8 cellular contexts compared by ENCODE assay signal in genomic region chr2:178480227-178481181, GRCh38. TPM values are rescaled to one million over a fixed set of nuclear protein-coding genes. Genes with fewer than 3 reads are reported as not detected.
DNase-seq lines count a peak whose midpoint lies in the region; ATAC-seq, FAIRE-seq and TF ChIP-seq lines count a peak whose summit lies in the region.

PLEKHA3 (plus strand) TSS chr2:178480457; CDS start chr2:178480870, 413 bp downstream.

- H3K4me3 ChIP-seq in AG04450 (ENCODE audit: low read depth, low read length): peak within 1 kb of the TSS; percentile 83
- H3K4me3 ChIP-seq in bronchial epithelial cell (ENCODE audit: low read depth, low read length): peak within 1 kb of the TSS; percentile 70

- H3K36me3 ChIP-seq in bronchial epithelial cell (ENCODE audit: control insufficient read depth, insufficient read depth, low read length): no peaks in the 10 kb centered on the region

- TF ChIP-seq CTCF in AG04450 (IDR thresholded peaks at IDR 0.05; ENCODE audit: low read depth, low read length) (no peak), WTC11 (IDR thresholded peaks at IDR 0.05) (no peak), bronchial epithelial cell (IDR thresholded peaks at IDR 0.05; ENCODE audit: insufficient read depth, low read length, severe bottlenecking) (no peak)

- H3K27ac ChIP-seq in AG04450 (ENCODE audit: low read depth, low read length): peak within 1 kb of the TSS; percentile 76

- H3K36me3 Mint-ChIP-seq in WTC11 (no peaks in the 10 kb centered on the region), immature natural killer cell (no peaks in the 10 kb centered on the region)

- H3K9me3 Mint-ChIP-seq in WTC11: no peaks in the 10 kb centered on the region
- no peaks in the 10 kb centered on the region for H3K9me3 Mint-ChIP-seq in immature natural killer cell

- no peak for FAIRE-seq in bronchial epithelial cell (lab: Jason Lieb, UNC)

- POLR2A ChIA-PET in AG04450 (lab: Yijun Ruan, JAX) (interaction anchor here (1.1 to 1.5 kb wide), 2 partner anchors 29 to 35 kb away, joined by 3 to 13 read pairs; partner anchors contain the start of genes PJVK and PRKRA), WTC11 (lab: Charles Lee) (interaction anchor here (0.5 to 1.1 kb wide), 4 partner anchors 25 to 43 kb away, joined by 3 to 6 read pairs (median 4); partner anchors contain the start of genes PJVK and PRKRA)

- peaks cover 28% of the 10 kb centered on the region for H3K4me1 Mint-ChIP-seq in WTC11
- H3K4me1 Mint-ChIP-seq in immature natural killer cell: peaks cover 47 to 50% of the 10 kb centered on the region in 2 donors

- H3K27me3 Mint-ChIP-seq in WTC11 (ENCODE audit: low read depth): no peaks in the 10 kb centered on the region; the same call in 1 of the 2 replicates
- peaks cover 8 to 18% (median 10%) of the 10 kb centered on the region in 3 donors for H3K27me3 Mint-ChIP-seq in immature natural killer cell (ENCODE audit: low read depth in 3 of 3)

- no peaks in the 10 kb centered on the region for H3K27me3 ChIP-seq in AG04450 (ENCODE audit: control insufficient read depth, insufficient read depth, low read length)
- no peaks in the 10 kb centered on the region for H3K27me3 ChIP-seq in bronchial epithelial cell (ENCODE audit: control insufficient read depth, insufficient read depth, low read length)

- peak; percentile 44 for ATAC-seq in GM18873 (IDR thresholded peaks at IDR 0.05; ENCODE audit: low FRiP score, unreplicated experiment)
- ATAC-seq in HG03135 (IDR thresholded peaks at IDR 0.05; ENCODE audit: unreplicated experiment): peak; percentile 57
- ATAC-seq in WTC11: peak; percentile 82

- H3K9me3 ChIP-seq in AG04450 (ENCODE audit: control insufficient read depth, insufficient read depth, low read length): no peaks in the 10 kb centered on the region

- CTCF ChIA-PET in AG04450 (lab: Charles Lee): interaction anchor here (0.6 to 1.2 kb wide), 6 partner anchors 12 to 368 kb away, joined by 3 to 7 read pairs (median 3); partner anchors contain the start of gene RBM45
- CTCF ChIA-PET in WTC11 (lab: Charles Lee): interaction anchor here (2.0 to 2.1 kb wide), 2 partner anchors 30 to 42 kb away, joined by 11 to 14 read pairs; partner anchors contain the start of genes PJVK and PRKRA

- DNase-seq in AG04450 (ENCODE audit: low read depth, low spot score) (peak; percentile 91), NCI-H2227 (lab: John Stamatoyannopoulos, UW; ENCODE audit: unreplicated experiment) (peak; percentile 97), WTC11 (ENCODE audit: low spot score) (peak; percentile 88), bronchial epithelial cell (ENCODE audit: low read depth) (peak; percentile 81), immature natural killer cell (peak; percentile 83 to 86 (median 86)), smooth muscle cell of the brain vasculature (ENCODE audit: low read depth, low spot score) (peak; percentile 90)

- H3K27ac Mint-ChIP-seq in WTC11: peak within 1 kb of the TSS; percentile 99
- H3K27ac Mint-ChIP-seq in immature natural killer cell: peak within 1 kb of the TSS; percentile 97 to 99 (median 99)

- H3K4me3 Mint-ChIP-seq in WTC11 (peak within 1 kb of the TSS; percentile 94), immature natural killer cell (peak within 1 kb of the TSS; percentile 95 to 99 (median 97))

TF ChIP-seq in WTC11, 78 proteins besides CTCF, POLR2A, EP300 and RAD21 (continues in another document):
- TF ChIP-seq, protein P1, sequence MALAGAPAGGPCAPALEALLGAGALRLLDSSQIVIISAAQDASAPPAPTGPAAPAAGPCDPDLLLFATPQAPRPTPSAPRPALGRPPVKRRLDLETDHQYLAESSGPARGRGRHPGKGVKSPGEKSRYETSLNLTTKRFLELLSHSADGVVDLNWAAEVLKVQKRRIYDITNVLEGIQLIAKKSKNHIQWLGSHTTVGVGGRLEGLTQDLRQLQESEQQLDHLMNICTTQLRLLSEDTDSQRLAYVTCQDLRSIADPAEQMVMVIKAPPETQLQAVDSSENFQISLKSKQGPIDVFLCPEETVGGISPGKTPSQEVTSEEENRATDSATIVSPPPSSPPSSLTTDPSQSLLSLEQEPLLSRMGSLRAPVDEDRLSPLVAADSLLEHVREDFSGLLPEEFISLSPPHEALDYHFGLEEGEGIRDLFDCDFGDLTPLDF (CRISPR knock-in tag; IDR thresholded peaks at IDR 0.05): no peak
- TF ChIP-seq JAZF1 (CRISPR knock-in tag; IDR thresholded peaks at IDR 0.05): no peak
- no peak for TF ChIP-seq SOX15 (CRISPR knock-in tag; IDR thresholded peaks at IDR 0.05)
- no peak for TF ChIP-seq ZNF671 (CRISPR knock-in tag; IDR thresholded peaks at IDR 0.05)
- TF ChIP-seq, protein P2, sequence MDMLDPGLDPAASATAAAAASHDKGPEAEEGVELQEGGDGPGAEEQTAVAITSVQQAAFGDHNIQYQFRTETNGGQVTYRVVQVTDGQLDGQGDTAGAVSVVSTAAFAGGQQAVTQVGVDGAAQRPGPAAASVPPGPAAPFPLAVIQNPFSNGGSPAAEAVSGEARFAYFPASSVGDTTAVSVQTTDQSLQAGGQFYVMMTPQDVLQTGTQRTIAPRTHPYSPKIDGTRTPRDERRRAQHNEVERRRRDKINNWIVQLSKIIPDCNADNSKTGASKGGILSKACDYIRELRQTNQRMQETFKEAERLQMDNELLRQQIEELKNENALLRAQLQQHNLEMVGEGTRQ (CRISPR knock-in tag; IDR thresholded peaks at IDR 0.05): no peak
- TF ChIP-seq, protein P3, sequence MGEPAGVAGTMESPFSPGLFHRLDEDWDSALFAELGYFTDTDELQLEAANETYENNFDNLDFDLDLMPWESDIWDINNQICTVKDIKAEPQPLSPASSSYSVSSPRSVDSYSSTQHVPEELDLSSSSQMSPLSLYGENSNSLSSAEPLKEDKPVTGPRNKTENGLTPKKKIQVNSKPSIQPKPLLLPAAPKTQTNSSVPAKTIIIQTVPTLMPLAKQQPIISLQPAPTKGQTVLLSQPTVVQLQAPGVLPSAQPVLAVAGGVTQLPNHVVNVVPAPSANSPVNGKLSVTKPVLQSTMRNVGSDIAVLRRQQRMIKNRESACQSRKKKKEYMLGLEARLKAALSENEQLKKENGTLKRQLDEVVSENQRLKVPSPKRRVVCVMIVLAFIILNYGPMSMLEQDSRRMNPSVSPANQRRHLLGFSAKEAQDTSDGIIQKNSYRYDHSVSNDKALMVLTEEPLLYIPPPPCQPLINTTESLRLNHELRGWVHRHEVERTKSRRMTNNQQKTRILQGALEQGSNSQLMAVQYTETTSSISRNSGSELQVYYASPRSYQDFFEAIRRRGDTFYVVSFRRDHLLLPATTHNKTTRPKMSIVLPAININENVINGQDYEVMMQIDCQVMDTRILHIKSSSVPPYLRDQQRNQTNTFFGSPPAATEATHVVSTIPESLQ (CRISPR knock-in tag; IDR thresholded peaks at IDR 0.05): no peak
- TF ChIP-seq CREM (CRISPR knock-in tag; IDR thresholded peaks at IDR 0.05): peak; percentile 75; the same call in 1 of the 2 replicates
- TF ChIP-seq TEAD4 (CRISPR knock-in tag; IDR thresholded peaks at IDR 0.05): no peak
- TF ChIP-seq, protein P4, sequence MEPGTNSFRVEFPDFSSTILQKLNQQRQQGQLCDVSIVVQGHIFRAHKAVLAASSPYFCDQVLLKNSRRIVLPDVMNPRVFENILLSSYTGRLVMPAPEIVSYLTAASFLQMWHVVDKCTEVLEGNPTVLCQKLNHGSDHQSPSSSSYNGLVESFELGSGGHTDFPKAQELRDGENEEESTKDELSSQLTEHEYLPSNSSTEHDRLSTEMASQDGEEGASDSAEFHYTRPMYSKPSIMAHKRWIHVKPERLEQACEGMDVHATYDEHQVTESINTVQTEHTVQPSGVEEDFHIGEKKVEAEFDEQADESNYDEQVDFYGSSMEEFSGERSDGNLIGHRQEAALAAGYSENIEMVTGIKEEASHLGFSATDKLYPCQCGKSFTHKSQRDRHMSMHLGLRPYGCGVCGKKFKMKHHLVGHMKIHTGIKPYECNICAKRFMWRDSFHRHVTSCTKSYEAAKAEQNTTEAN (CRISPR knock-in tag; IDR thresholded peaks at IDR 0.05): no peak
- no peak for TF ChIP-seq ZNF263 (CRISPR knock-in tag; IDR thresholded peaks at IDR 0.05; ENCODE audit: low read depth)
- no peak for TF ChIP-seq CBFB (CRISPR knock-in tag; IDR thresholded peaks at IDR 0.05; ENCODE audit: low read depth)
- TF ChIP-seq EMX1 (CRISPR knock-in tag; IDR thresholded peaks at IDR 0.05): no peak
- peak; percentile 47; the same call in 1 of the 2 replicates for TF ChIP-seq SP1 (CRISPR knock-in tag; conservative IDR thresholded peaks at IDR 0.05)
- TF ChIP-seq IRF2 (CRISPR knock-in tag; IDR thresholded peaks at IDR 0.05; ENCODE audit: borderline replicate concordance, low read depth): no peak

RNA-seq across cellular contexts. Expression of gene PLEKHA3, which starts in this region (rescaled TPM):
- polyA plus RNA-seq in AG04450 (2011; rRNA removed): 17.7 and 28.2 TPM in 2 replicates
- 7.6 and 10.9 TPM in 2 replicates for polyA minus RNA-seq in AG04450 (2011; rRNA and poly(A)+ RNA removed)
- total RNA-seq in WTC11 (2021): 18.4 to 18.7 TPM (median 18.7 TPM) in 3 replicates
- 4.7 and 5.5 TPM in 2 replicates for total RNA-seq in bronchial epithelial cell
- 10 to 100 TPM; 22.4 to 35.6 (median 27.7) TPM for polyA plus RNA-seq in immature natural killer cell

Comparison
In these comparisons a context has a peak if more than half of its experiments do, and no peak if none do; other contexts are left out.
1. Peak in every context shown above with its lines: DNase-seq, ATAC-seq, H3K4me3 ChIP-seq and H3K27ac ChIP-seq.